ENCODE assay signal across 1 cellular context in genomic region chr7:151341357-151342101, GRCh38.
TF ChIP-seq lines count a peak whose summit lies in the region.

TSS of gene NUB1 (plus strand) at chr7:151341812. CDS start at chr7:151345350, 3,538 bp downstream.

TF ChIP-seq in K562, 482 proteins besides CTCF, POLR2A, EP300 and RAD21 (continued from another document and continues in another):
- TF ChIP-seq ZBTB49 (CRISPR knock-in tag; IDR thresholded peaks at IDR 0.05; ENCODE audit: borderline replicate concordance), result no peak
- no peak for TF ChIP-seq ZNF224 (CRISPR knock-in tag; IDR thresholded peaks at IDR 0.05)
- TF ChIP-seq MGA (IDR thresholded peaks at IDR 0.05), result no peak
- TF ChIP-seq EGR1 (conservative IDR thresholded peaks at IDR 0.05), result peak; percentile 91
- 0 out of 2 replicates have a peak, but pooled peaks have one; percentile 58 for TF ChIP-seq ZFP91 (CRISPR knock-in tag; IDR thresholded peaks at IDR 0.05)
- peak; percentile 42; the same call in 1 of the 2 replicates for TF ChIP-seq RFX1 (IDR thresholded peaks at IDR 0.05)
- TF ChIP-seq ZNF696 (CRISPR knock-in tag; conservative IDR thresholded peaks at IDR 0.05), result no peak
- no peak for TF ChIP-seq ZNF318 (IDR thresholded peaks at IDR 0.05; ENCODE audit: borderline replicate concordance in 1 of 2, low read depth in 1 of 2)
- no peak for TF ChIP-seq ZC3H8 (IDR thresholded peaks at IDR 0.05)
- TF ChIP-seq JUN (IDR thresholded peaks at IDR 0.05; ENCODE audit: borderline replicate concordance, low read depth, low read length), result no peak; the same call in 1 of the 2 replicates
- TF ChIP-seq JUN (CRISPR knock-in tag; IDR thresholded peaks at IDR 0.05; ENCODE audit: borderline replicate concordance), result no peak
- TF ChIP-seq PKNOX1 (IDR thresholded peaks at IDR 0.05), result peak; percentile 69
- no peak for TF ChIP-seq NFIX (CRISPR knock-in tag; IDR thresholded peaks at IDR 0.05; ENCODE audit: low read depth)
- TF ChIP-seq SMAD3 (CRISPR knock-in tag; conservative IDR thresholded peaks at IDR 0.05), result no peak
- no peak for TF ChIP-seq TCF15 (CRISPR knock-in tag; IDR thresholded peaks at IDR 0.05)
- TF ChIP-seq ZNF282 (CRISPR knock-in tag; IDR thresholded peaks at IDR 0.05), result 0 out of 2 replicates have a peak, but pooled peaks have one; percentile 7
- peak; percentile 82 for TF ChIP-seq VEZF1 (CRISPR knock-in tag; IDR thresholded peaks at IDR 0.05)
- no peak for TF ChIP-seq XRCC3 (IDR thresholded peaks at IDR 0.05)
- TF ChIP-seq ZNF121 (CRISPR knock-in tag; conservative IDR thresholded peaks at IDR 0.05), result no peak
- TF ChIP-seq ZNF253 (CRISPR knock-in tag; conservative IDR thresholded peaks at IDR 0.05), result no peak
- TF ChIP-seq CSDE1 (IDR thresholded peaks at IDR 0.05), result no peak
- TF ChIP-seq MEF2D (tag; conservative IDR thresholded peaks at IDR 0.05; ENCODE audit: low read depth), result no peak
